Comparison of ENCODE assay signal across 8 cellular contexts in the genomic region with DNA sequence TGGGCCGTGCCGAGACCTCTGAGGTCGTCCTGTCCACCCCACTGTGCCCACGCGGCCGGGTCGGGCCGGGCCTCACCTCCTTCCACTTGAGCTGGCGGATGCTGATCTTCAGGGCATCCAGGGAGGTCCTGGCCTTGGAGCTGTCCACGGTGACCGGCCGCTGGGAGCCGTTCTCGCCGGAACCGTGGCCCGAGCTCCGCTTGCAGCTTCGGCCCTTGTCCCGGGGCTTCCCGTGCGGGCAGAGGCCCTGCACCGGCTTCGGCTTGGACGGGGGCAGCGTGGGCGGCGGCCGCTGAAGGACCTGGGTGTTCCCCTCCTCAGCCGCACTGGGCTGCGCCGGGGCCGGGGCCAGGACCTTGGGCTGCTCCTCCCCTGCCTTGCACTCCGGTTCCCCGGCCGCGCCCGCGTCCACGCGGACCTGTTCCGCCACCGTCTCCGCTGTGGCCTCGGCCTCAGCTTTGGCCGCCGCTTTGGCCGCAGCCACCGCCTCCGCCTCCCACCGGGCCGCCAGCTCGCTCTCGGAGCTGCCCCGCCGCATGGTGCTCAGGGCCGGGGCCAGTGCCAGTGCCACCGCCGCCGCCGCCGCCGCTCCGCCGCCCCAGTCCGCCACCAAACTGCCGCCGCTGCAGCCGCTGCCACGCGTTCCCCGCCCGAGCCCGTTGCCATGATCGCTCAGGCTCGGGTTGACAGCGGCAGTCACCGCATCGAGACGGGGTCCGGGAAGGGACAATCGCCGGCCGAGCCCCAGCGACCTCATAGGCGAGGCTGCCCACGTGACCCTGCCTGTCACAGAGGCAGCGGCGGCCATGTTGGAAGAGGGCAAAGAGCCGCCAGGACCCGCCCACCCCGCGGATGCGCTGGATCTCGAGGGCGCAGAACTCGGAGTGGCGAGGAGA. TPM values are rescaled to one million over a fixed set of nuclear protein-coding genes. Genes with fewer than 3 reads are reported as not detected.
DNase-seq lines count a peak whose midpoint lies in the region; ATAC-seq and TF ChIP-seq lines count a peak whose summit lies in the region.

A gene with protein sequence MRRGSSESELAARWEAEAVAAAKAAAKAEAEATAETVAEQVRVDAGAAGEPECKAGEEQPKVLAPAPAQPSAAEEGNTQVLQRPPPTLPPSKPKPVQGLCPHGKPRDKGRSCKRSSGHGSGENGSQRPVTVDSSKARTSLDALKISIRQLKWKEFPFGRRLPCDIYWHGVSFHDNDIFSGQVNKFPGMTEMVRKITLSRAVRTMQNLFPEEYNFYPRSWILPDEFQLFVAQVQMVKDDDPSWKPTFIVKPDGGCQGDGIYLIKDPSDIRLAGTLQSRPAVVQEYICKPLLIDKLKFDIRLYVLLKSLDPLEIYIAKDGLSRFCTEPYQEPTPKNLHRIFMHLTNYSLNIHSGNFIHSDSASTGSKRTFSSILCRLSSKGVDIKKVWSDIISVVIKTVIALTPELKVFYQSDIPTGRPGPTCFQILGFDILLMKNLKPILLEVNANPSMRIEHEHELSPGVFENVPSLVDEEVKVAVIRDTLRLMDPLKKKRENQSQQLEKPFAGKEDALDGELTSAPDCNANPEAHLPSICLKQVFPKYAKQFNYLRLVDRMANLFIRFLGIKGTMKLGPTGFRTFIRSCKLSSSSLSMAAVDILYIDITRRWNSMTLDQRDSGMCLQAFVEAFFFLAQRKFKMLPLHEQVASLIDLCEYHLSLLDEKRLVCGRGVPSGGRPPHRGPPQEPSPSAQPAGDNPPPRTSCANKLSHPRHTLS (minus strand): TSS at position 698 of the 896 bp plus-strand sequence. CDS start 160 bp downstream, at position 538.

- H3K36me3 ChIP-seq in KMS-11 (ENCODE audit: insufficient read depth) (no peaks in the 10 kb centered on the region), Panc1 (ENCODE audit: control insufficient read depth, insufficient read depth, low read length) (no peaks in the 10 kb centered on the region)
- H3K36me3 ChIP-seq in naive thymus-derived CD4-positive, alpha-beta T cell (ENCODE audit: control insufficient read depth in 2 of 3, insufficient read depth in 3 of 3, low read length in 3 of 3) = peaks cover 0 to 5% (median 0%) of the 10 kb centered on the region in 3 experiments

- no peak within 1 kb of the TSS for H3K4me3 ChIP-seq in KMS-11 (IDR thresholded peaks at IDR 0.05; ENCODE audit: insufficient read depth, low read depth, low read length)
- H3K4me3 ChIP-seq in Panc1 (ENCODE audit: low read depth in 2 of 2, low read length in 2 of 2) = peak within 1 kb of the TSS; percentile 62 to 69
- peak within 1 kb of the TSS; percentile 54 for H3K4me3 ChIP-seq in naive thymus-derived CD4-positive, alpha-beta T cell (ENCODE audit: low read length)

- peak within 1 kb of the TSS; percentile 73 for H2AFZ ChIP-seq in KMS-11 (ENCODE audit: low read depth)

- peaks cover 3 to 14% (median 6%) of the 10 kb centered on the region in 5 donors for H3K36me3 Mint-ChIP-seq in naive thymus-derived CD4-positive, alpha-beta T cell
- peaks cover 7% of the 10 kb centered on the region for H3K36me3 Mint-ChIP-seq in stimulated activated memory B cell treated with anti-CD40 and anti-IgM and Interleukin-4, amounts not matched to agents 10 μg/mL and 1 μg/mL and 100 μg/mL, for 72 hours

- peak; percentile 86 for DNase-seq in DMS79 treated with DMSO at 0.1 percent for 48 hours (lab: John Stamatoyannopoulos, UW)
- DNase-seq in Panc1 (ENCODE audit: low read depth, low spot score) = peak; percentile 27
- peak; percentile 94 for DNase-seq in activated T-helper 1 cell treated with Interleukin-2 at 50 U/mL for 16 hours (ENCODE audit: low read depth)
- DNase-seq in fibroblast of gingiva (ENCODE audit: low read depth) = peak; percentile 94
- DNase-seq in naive thymus-derived CD4-positive, alpha-beta T cell = peak; percentile 93 to 96 (median 95)

- in situ Hi-C loops in Panc1 (cut with HindIII; ENCODE audit: low pct_unique_long_range_greater_than_20kb, low sequenced_read_pairs) = no loop called here

- H3K4me1 ChIP-seq in KMS-11 (ENCODE audit: low read depth, poor library complexity, severe bottlenecking) (peaks cover 13% of the 10 kb centered on the region), Panc1 (ENCODE audit: control insufficient read depth, insufficient read depth, low read length) (no peaks in the 10 kb centered on the region)
- peaks cover 10 to 26% of the 10 kb centered on the region in 2 donors for H3K4me1 ChIP-seq in naive thymus-derived CD4-positive, alpha-beta T cell (ENCODE audit: control insufficient read depth in 2 of 2, insufficient read depth in 2 of 2, low read length in 2 of 2)

- peaks cover 0 to 25% (median 0%) of the 10 kb centered on the region in 5 donors for H3K27me3 Mint-ChIP-seq in naive thymus-derived CD4-positive, alpha-beta T cell
- H3K27me3 Mint-ChIP-seq in stimulated activated memory B cell treated with anti-CD40 and anti-IgM and Interleukin-4, amounts not matched to agents 10 μg/mL and 1 μg/mL and 100 μg/mL, for 72 hours = no peaks in the 10 kb centered on the region

- H3K79me2 ChIP-seq in KMS-11 (ENCODE audit: insufficient read depth, low read depth) = peaks cover 11% of the 10 kb centered on the region; the same call in 1 of the 2 replicates

- POLR2A ChIA-PET in Panc1 (lab: Charles Lee) = no interaction called here
- POLR2A ChIA-PET in naive thymus-derived CD4-positive, alpha-beta T cell (lab: Charles Lee) = interaction anchor here (0.9 kb wide), 1 partner anchor 252 kb away, joined by 3 read pairs; no protein-coding TSS in a partner anchor

- no peak within 1 kb of the TSS for H3K27ac ChIP-seq in KMS-11
- H3K27ac ChIP-seq in Panc1 (ENCODE audit: low read length) = no peak within 1 kb of the TSS
- H3K27ac ChIP-seq in naive thymus-derived CD4-positive, alpha-beta T cell (ENCODE audit: low read depth, low read length) = peak within 1 kb of the TSS; percentile 62

- H3K4me3 Mint-ChIP-seq in naive thymus-derived CD4-positive, alpha-beta T cell = peak within 1 kb of the TSS; percentile 85 to 99 (median 92)
- H3K4me3 Mint-ChIP-seq in stimulated activated memory B cell treated with anti-CD40 and anti-IgM and Interleukin-4, amounts not matched to agents 10 μg/mL and 1 μg/mL and 100 μg/mL, for 72 hours = peak within 1 kb of the TSS; percentile 89

- intact Hi-C loops in Panc1 (cut with micrococcal nuclease; ENCODE audit: unreplicated experiment) = loop anchor here (10.0 kb wide), 1 partner anchor 362 kb away; no protein-coding TSS in a partner anchor
- intact Hi-C loops in naive thymus-derived CD4-positive, alpha-beta T cell (cut with micrococcal nuclease) = loop anchor here (1.0 to 10.0 kb wide), 11 partner anchors 66 to 1839 kb away; partner anchors contain the start of genes MORN5 (in 2 of the 2), MRRF (in 2 of the 2), NDUFA8 (in 2 of the 2) and RBM18 (in 2 of the 2)

- H3K4me1 Mint-ChIP-seq in naive thymus-derived CD4-positive, alpha-beta T cell = peaks cover 25 to 55% (median 46%) of the 10 kb centered on the region in 7 donors
- peaks cover 53% of the 10 kb centered on the region for H3K4me1 Mint-ChIP-seq in stimulated activated memory B cell treated with anti-CD40 and anti-IgM and Interleukin-4, amounts not matched to agents 10 μg/mL and 1 μg/mL and 100 μg/mL, for 72 hours

- H3K4me2 ChIP-seq in KMS-11 = peak within 1 kb of the TSS; percentile 71

- H4K20me1 ChIP-seq in KMS-11 (ENCODE audit: insufficient read depth) = no peaks in the 10 kb centered on the region

- ATAC-seq in GM21786 (IDR thresholded peaks at IDR 0.05; ENCODE audit: unreplicated experiment) (peak; percentile 93), Panc1 (peak; percentile 97)
- ATAC-seq in naive thymus-derived CD4-positive, alpha-beta T cell = peak; percentile 98
- ATAC-seq in stimulated activated memory B cell treated with anti-CD40 and anti-IgM and Interleukin-4, amounts not matched to agents 10 μg/mL and 1 μg/mL and 100 μg/mL, for 72 hours = peak; percentile 96

- no peaks in the 10 kb centered on the region for H3K9me3 ChIP-seq in Panc1 (ENCODE audit: control insufficient read depth, insufficient read depth, low read depth, low read length)
- no peaks in the 10 kb centered on the region for H3K9me3 ChIP-seq in naive thymus-derived CD4-positive, alpha-beta T cell (ENCODE audit: control insufficient read depth in 2 of 3, low read length in 3 of 3)

- CTCF ChIA-PET in Panc1 (lab: Charles Lee) = no interaction called here
- CTCF ChIA-PET in naive thymus-derived CD4-positive, alpha-beta T cell (lab: Charles Lee) = interaction anchor here (0.5 to 0.6 kb wide), 2 partner anchors 75 to 718 kb away, joined by 3 read pairs; no protein-coding TSS in a partner anchor

- TF ChIP-seq CTCF in KMS-11 (conservative IDR thresholded peaks at IDR 0.05; ENCODE audit: low read depth, low read length) = no peak
- no peak for TF ChIP-seq CTCF in Panc1 (IDR thresholded peaks at IDR 0.05)

- peak within 1 kb of the TSS; percentile 78 for H3K9ac ChIP-seq in KMS-11

- BruUV-seq in Panc1 (replicated peaks; lab: Mats Ljungman, UMichigan) = no TSS peak

- H3K9me3 Mint-ChIP-seq in naive thymus-derived CD4-positive, alpha-beta T cell = peaks cover 0 to 2% (median 0%) of the 10 kb centered on the region in 11 donors
- H3K9me3 Mint-ChIP-seq in stimulated activated memory B cell treated with anti-CD40 and anti-IgM and Interleukin-4, amounts not matched to agents 10 μg/mL and 1 μg/mL and 100 μg/mL, for 72 hours = no peaks in the 10 kb centered on the region

- peak within 1 kb of the TSS; percentile 2 to 88 (median 76) for H3K27ac Mint-ChIP-seq in naive thymus-derived CD4-positive, alpha-beta T cell
- peak within 1 kb of the TSS; percentile 74 for H3K27ac Mint-ChIP-seq in stimulated activated memory B cell treated with anti-CD40 and anti-IgM and Interleukin-4, amounts not matched to agents 10 μg/mL and 1 μg/mL and 100 μg/mL, for 72 hours

- H3K27me3 ChIP-seq in KMS-11 (ENCODE audit: insufficient read depth, low read depth) (peaks cover 6% of the 10 kb centered on the region; the same call in 1 of the 2 replicates), Panc1 (ENCODE audit: control insufficient read depth, insufficient read depth, low read length) (no peaks in the 10 kb centered on the region)
- H3K27me3 ChIP-seq in naive thymus-derived CD4-positive, alpha-beta T cell (ENCODE audit: control insufficient read depth in 2 of 2, insufficient read depth in 2 of 2, low read length in 2 of 2) = no peaks in the 10 kb centered on the region

RNA-seq across cellular contexts. Expression of the gene that starts here (rescaled TPM):
- 1.1 TPM for total RNA-seq in Panc1 (2021; ENCODE audit: unreplicated experiment)
- polyA plus RNA-seq in Panc1 (2012; ENCODE audit: insufficient read length) = 0.93 TPM
- 1 to 10 TPM; 3.0 to 6.2 (median 4.4) TPM for total RNA-seq in naive thymus-derived CD4-positive, alpha-beta T cell
- polyA plus RNA-seq in naive thymus-derived CD4-positive, alpha-beta T cell = 1 to 10 TPM; 4.4 to 8.6 TPM

Comparison
In these comparisons a context has a peak if more than half of its experiments do, and no peak if none do; other contexts are left out.
1. DNase-seq: peak in every context shown above with its lines; median percentile 95 in naive thymus-derived CD4-positive, alpha-beta T cell; 94 in activated T-helper 1 cell treated with Interleukin-2 at 50 U/mL for 16 hours; 94 in fibroblast of gingiva; 86 in DMS79 treated with DMSO at 0.1 percent for 48 hours; 27 in Panc1.